ENCODE assay signal across 12 cellular contexts in the genomic region with DNA sequence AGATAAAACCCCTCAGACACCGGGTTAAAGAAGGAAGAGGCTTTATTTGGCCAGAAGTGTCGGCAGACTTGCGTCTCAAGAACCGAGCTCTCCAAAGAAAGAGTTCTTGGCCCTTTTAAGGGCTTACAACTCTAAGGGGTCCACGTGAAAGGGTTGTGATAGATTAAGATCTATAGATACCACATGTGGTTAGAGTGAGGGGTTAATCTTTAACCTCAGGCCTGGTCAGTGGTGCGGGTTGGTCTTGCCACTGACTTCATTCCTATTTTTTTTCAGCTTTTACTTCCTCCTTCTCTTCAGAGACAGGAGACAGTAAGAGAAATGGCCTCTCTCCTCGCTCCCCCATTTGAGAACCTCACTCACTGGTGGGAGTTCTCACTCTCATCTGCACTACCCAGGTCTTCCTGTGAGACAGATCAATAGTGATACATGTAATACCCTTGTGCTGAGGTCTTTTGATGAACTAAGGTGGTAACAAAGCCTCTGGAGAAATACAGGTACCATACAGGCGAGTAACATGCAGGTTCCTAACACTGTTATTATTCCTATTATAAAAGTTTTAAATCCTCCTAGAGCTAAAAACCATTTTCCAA. TPM values are rescaled to one million over a fixed set of nuclear protein-coding genes. Genes with fewer than 3 reads are reported as not detected.
DNase-seq lines count a peak whose midpoint lies in the region; ATAC-seq and TF ChIP-seq lines count a peak whose summit lies in the region.
"Had no signal": no experiment of that assay in that cellular context is flagged by ENCODE, and none has a peak within 500 bp of the region (broad histone marks: within the 10 kb centered on the region; RNA-seq: fewer than 3 reads in every experiment).

No MANE protein-coding gene starts in this region.

- H3K27me3 ChIP-seq in OCI-LY3 (ENCODE audit: low read depth, low read length) = no peaks in the 10 kb centered on the region
- no peaks in the 10 kb centered on the region for H3K27me3 ChIP-seq in spleen (replicated peaks in 1 of 7)
- H3K27me3 ChIP-seq: gastroesophageal sphincter, pancreas had no signal

- no peak overlapping the region for H3K27ac Mint-ChIP-seq in T-cell
- no peak overlapping the region for H3K27ac Mint-ChIP-seq in activated naive CD8-positive, alpha-beta T cell treated with anti-CD3 and anti-CD28 coated beads for 36 hours

- no peaks in the 10 kb centered on the region for H3K9me3 ChIP-seq in OCI-LY3 (ENCODE audit: insufficient read depth, low read length)
- H3K9me3 ChIP-seq in spleen = peaks cover 0 to 7% (median 0%) of the 10 kb centered on the region in 8 donors
- H3K9me3 ChIP-seq: gastroesophageal sphincter, pancreas had no signal

- H3K36me3 ChIP-seq in OCI-LY3 (replicated peaks; ENCODE audit: low read depth, low read length) (no peaks in the 10 kb centered on the region), spleen (no peaks in the 10 kb centered on the region)
- H3K36me3 ChIP-seq: gastroesophageal sphincter, pancreas had no signal

- intact Hi-C loops in spleen (cut with DNase I; ENCODE audit: low total_unique reads) = no loop called here

- CTCF ChIA-PET in T-cell (lab: Charles Lee) = no interaction called here

- DNase-seq in T-cell (no peak), spleen (no peak)
- no peak for DNase-seq in activated naive CD8-positive, alpha-beta T cell treated with anti-CD3 and anti-CD28 coated beads for 36 hours
- DNase-seq in activated effector memory CD4-positive, alpha-beta T cell treated with anti-CD3 and anti-CD28 coated beads, Interleukin-2, amount 50 U/mL, for 16 hours = no peak
- DNase-seq: NCI-H187 treated with DMSO at 0.1 percent for 48 hours; pancreas; stimulated activated CD4-positive, alpha-beta T cell treated with anti-CD3 and anti-CD28 coated beads, Interleukin-1b, Interleukin-23, amount 100 ng/mL, for 48 hours had no signal

- no peaks in the 10 kb centered on the region for H3K79me2 ChIP-seq in OCI-LY3 (ENCODE audit: low read length)

- no peaks in the 10 kb centered on the region for H3K36me3 Mint-ChIP-seq in T-cell
- H3K36me3 Mint-ChIP-seq in activated naive CD8-positive, alpha-beta T cell treated with anti-CD3 and anti-CD28 coated beads for 36 hours = no peaks in the 10 kb centered on the region

- TF ChIP-seq CTCF in OCI-LY3 (IDR thresholded peaks at IDR 0.05; ENCODE audit: low read depth, low read length) (no peak), spleen (IDR thresholded peaks at IDR 0.05 in 8 of 11, conservative IDR thresholded peaks at IDR 0.05 in 3 of 11) (no peak)

- POLR2A ChIA-PET in T-cell (lab: Charles Lee) = no interaction called here

- WGBS in spleen, 5 donors = 60 to 72% (median 67%) methylated on average over 8 of the region's 8 CpGs

- H3K4me1 ChIP-seq in OCI-LY3 (ENCODE audit: low read length) (peaks cover 14% of the 10 kb centered on the region), spleen (no peaks in the 10 kb centered on the region)
- H3K4me1 ChIP-seq: gastroesophageal sphincter, pancreas had no signal

- no peaks in the 10 kb centered on the region for H4K20me1 ChIP-seq in OCI-LY3 (ENCODE audit: insufficient read depth, low read length)

- H3K9ac ChIP-seq in OCI-LY3 (ENCODE audit: low read length) = peak overlapping the region; percentile 7; the same call in 1 of the 2 replicates

- peaks cover 0 to 3% (median 0%) of the 10 kb centered on the region in 3 donors for H3K4me1 Mint-ChIP-seq in T-cell
- H3K4me1 Mint-ChIP-seq in activated naive CD8-positive, alpha-beta T cell treated with anti-CD3 and anti-CD28 coated beads for 36 hours = no peaks in the 10 kb centered on the region

- peaks cover 1 to 9% of the 10 kb centered on the region in 2 donors for H3K27me3 Mint-ChIP-seq in T-cell
- peaks cover 6% of the 10 kb centered on the region for H3K27me3 Mint-ChIP-seq in activated naive CD8-positive, alpha-beta T cell treated with anti-CD3 and anti-CD28 coated beads for 36 hours

- H3K4me3 ChIP-seq in OCI-LY3 (ENCODE audit: low read length) = peak overlapping the region; percentile 46; the same call in 1 of the 2 replicates
- no peak overlapping the region for H3K4me3 ChIP-seq in spleen
- H3K4me3 ChIP-seq: gastroesophageal sphincter, pancreas had no signal

- no peak overlapping the region for H3K4me3 Mint-ChIP-seq in T-cell
- H3K4me3 Mint-ChIP-seq in activated naive CD8-positive, alpha-beta T cell treated with anti-CD3 and anti-CD28 coated beads for 36 hours = no peak overlapping the region

- ATAC-seq in GM18502 (IDR thresholded peaks at IDR 0.05; ENCODE audit: poor library complexity, unreplicated experiment) (peak; percentile 51), GM21381 (IDR thresholded peaks at IDR 0.05; ENCODE audit: unreplicated experiment) (peak; percentile 79), HG03060 (IDR thresholded peaks at IDR 0.05; ENCODE audit: low read depth, unreplicated experiment) (peak; percentile 87), T-cell (replicated peaks in 1 of 4) (no peak)
- ATAC-seq: gastroesophageal sphincter, pancreas had no signal

- H3K27ac ChIP-seq in OCI-LY3 (ENCODE audit: low read length) = no peak overlapping the region
- H3K27ac ChIP-seq in spleen = no peak overlapping the region
- H3K27ac ChIP-seq: gastroesophageal sphincter, pancreas had no signal

- no peaks in the 10 kb centered on the region for H3K9me3 Mint-ChIP-seq in T-cell
- H3K9me3 Mint-ChIP-seq in activated naive CD8-positive, alpha-beta T cell treated with anti-CD3 and anti-CD28 coated beads for 36 hours = no peaks in the 10 kb centered on the region

- no peak for TF ChIP-seq POLR2A in spleen (IDR thresholded peaks at IDR 0.05)

- H3K4me2 ChIP-seq in OCI-LY3 (ENCODE audit: low read length) = peak overlapping the region; percentile 47

- H2AFZ ChIP-seq in OCI-LY3 (ENCODE audit: low read depth, low read length) = peak overlapping the region; percentile 25

RNA-seq across cellular contexts. Expression of gene COX7C, which starts 52.4 kb away (rescaled TPM):
- total RNA-seq in T-cell = 100 to 1,000 TPM; 406 to 467 (median 438) TPM
- 100 to 1,000 TPM; 697 to 728 TPM for total RNA-seq in activated naive CD8-positive, alpha-beta T cell treated with anti-CD3 and anti-CD28 coated beads for 36 hours
- 100 to 1,000 TPM; 308 to 480 (median 350) TPM for total RNA-seq in spleen
- 1,000 to 10,000 TPM in 1 of 3 donors, 100 to 1,000 TPM in 2; 916 to 1,171 (median 956) TPM for polyA plus RNA-seq in spleen

Comparison
In these comparisons a context has a peak if more than half of its experiments do, and no peak if none do; other contexts are left out.
1. ATAC-seq: peak in GM18502 (single experiment), GM21381 (single experiment) and HG03060 (single experiment); none in T-cell (0 of 4).